1 cellular context compared by ENCODE assay signal in the genomic region with DNA sequence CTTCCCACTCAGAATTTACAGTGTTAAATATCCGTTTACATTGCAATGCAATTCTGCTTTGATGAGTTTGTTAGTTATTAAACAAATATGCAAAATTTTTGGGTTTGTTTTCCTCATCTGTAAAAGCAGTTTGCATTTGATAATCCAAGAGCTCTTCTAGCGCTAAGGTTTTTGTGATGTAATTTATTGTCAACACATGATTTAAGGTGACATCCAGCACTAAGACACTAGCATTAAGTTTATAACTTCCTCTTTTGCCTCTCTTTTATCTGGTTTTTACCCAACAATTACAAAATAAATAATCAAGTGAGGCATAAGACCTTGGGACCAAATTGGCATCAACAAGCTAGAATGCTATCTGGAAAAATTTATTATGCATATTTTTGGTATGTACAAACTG.
TF ChIP-seq lines count a peak whose summit lies in the region.

No MANE protein-coding gene starts in this region.

TF ChIP-seq in K562, 482 proteins besides CTCF, POLR2A, EP300 and RAD21 (continued from another document):
- TF ChIP-seq ATF7 (IDR thresholded peaks at IDR 0.05): peak; percentile 22; the same call in 1 of the 2 replicates
- no peak for TF ChIP-seq MYBL2 (IDR thresholded peaks at IDR 0.05; ENCODE audit: low read depth)
- no peak for TF ChIP-seq MYBL2 (CRISPR knock-in tag; IDR thresholded peaks at IDR 0.05; ENCODE audit: borderline replicate concordance)
- no peak for TF ChIP-seq DIDO1 (tag; IDR thresholded peaks at IDR 0.05; ENCODE audit: low read depth)
- TF ChIP-seq, protein P1, sequence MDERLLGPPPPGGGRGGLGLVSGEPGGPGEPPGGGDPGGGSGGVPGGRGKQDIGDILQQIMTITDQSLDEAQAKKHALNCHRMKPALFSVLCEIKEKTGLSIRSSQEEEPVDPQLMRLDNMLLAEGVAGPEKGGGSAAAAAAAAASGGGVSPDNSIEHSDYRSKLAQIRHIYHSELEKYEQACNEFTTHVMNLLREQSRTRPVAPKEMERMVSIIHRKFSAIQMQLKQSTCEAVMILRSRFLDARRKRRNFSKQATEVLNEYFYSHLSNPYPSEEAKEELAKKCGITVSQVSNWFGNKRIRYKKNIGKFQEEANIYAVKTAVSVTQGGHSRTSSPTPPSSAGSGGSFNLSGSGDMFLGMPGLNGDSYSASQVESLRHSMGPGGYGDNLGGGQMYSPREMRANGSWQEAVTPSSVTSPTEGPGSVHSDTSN (CRISPR knock-in tag; IDR thresholded peaks at IDR 0.05; ENCODE audit: low read depth): no peak
- TF ChIP-seq, protein P1 (tag; conservative IDR thresholded peaks at IDR 0.05; ENCODE audit: low read depth): peak; percentile 90
- peak; percentile 87 for TF ChIP-seq PKNOX1 (IDR thresholded peaks at IDR 0.05)
- TF ChIP-seq RNF2 (IDR thresholded peaks at IDR 0.05): no peak
- TF ChIP-seq SMARCA4 (IDR thresholded peaks at IDR 0.05): 0 out of 2 replicates have a peak, but pooled peaks have one; percentile 9
- TF ChIP-seq MEIS2 (IDR thresholded peaks at IDR 0.05; ENCODE audit: partially characterized antibody): peak; percentile 95
- peak; percentile 32; the same call in 1 of the 2 replicates for TF ChIP-seq LEF1 (IDR thresholded peaks at IDR 0.05)
TF ChIP-seq in K562: peak in this region for 8.
